ENCODE assay signal across 8 cellular contexts in the genomic region with DNA sequence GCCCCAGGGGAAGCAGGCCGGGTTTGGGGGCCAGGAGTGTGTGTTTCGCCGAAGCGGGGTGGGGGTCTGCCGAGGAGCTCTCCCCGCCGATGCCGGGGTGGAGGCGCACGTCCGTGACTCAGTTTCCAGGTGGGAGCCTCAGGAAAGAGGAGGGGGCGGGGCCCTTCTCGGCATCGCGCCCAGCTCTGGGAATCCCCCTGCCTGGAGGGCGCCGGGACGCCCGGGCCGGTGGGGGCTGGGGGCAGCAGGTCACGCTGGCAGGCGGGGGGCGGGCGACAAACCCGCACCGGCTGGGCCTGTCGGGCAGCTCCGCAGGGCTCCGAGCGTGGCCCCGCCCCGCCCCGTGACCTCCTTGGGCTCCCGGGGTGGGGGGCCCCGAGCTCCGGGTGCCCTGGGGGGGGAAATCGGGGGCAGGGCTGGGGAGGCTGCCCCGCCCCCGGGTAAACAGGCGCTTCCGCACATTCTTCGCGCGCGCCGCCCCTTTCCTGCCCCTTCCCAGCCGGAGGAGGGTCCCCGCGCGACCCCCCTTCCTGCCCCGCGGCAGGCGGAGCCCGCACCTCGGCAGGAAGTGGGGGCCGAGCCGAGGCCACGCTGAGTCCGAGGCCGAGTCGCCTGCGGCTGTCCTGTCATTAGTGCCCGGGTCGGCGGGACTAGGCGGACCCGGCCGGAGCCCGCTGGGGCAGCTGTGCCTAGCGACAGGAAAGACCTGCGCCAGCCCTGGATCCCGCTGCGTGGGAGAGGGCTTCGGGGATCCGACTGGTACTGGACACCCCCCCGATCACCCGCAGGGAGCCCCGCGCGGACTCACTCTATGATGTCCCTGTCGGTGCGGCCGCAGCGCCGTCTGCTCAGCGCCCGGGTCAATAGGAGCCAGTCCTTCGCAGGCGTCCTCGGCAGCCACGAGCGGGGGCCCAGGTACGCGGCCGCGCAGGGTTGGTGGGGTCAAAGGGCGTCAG. TPM values are rescaled to one million over a fixed set of nuclear protein-coding genes. Genes with fewer than 3 reads are reported as not detected.
DNase-seq lines count a peak whose midpoint lies in the region; ATAC-seq, FAIRE-seq and TF ChIP-seq lines count a peak whose summit lies in the region.

No MANE protein-coding gene starts in this region.

- H3K9me3 Mint-ChIP-seq in activated T-helper 2 cell treated with anti-CD3 and anti-CD28 coated beads, Interferon-gamma antibody, Interleukin-2, Interleukin-4, amounts not matched to agents 10 μg/mL and 5 μg/mL and 100 μg/mL, durations not matched to agents 14 hours and 24 hours and 36 hours, result no peaks in the 10 kb centered on the region

- H3K27ac ChIP-seq in KOPT-K1 (ENCODE audit: low read depth, low read length, poor library complexity, severe bottlenecking), result peak overlapping the region; percentile 70
- H3K27ac ChIP-seq in neutrophil, result peak overlapping the region; percentile 76

- H3K4me1 Mint-ChIP-seq in activated T-helper 2 cell treated with anti-CD3 and anti-CD28 coated beads, Interferon-gamma antibody, Interleukin-2, Interleukin-4, amounts not matched to agents 10 μg/mL and 5 μg/mL and 100 μg/mL, durations not matched to agents 14 hours and 24 hours and 36 hours (ENCODE audit: low read depth), result peaks cover 21% of the 10 kb centered on the region

- no peaks in the 10 kb centered on the region for H3K9me3 ChIP-seq in KOPT-K1 (ENCODE audit: insufficient read depth, low read length, poor library complexity, severe bottlenecking)
- no peaks in the 10 kb centered on the region for H3K9me3 ChIP-seq in neutrophil

- in situ Hi-C loops in GM13977 (cut with MboI; ENCODE audit: low pct_unique_long_range_greater_than_20kb, low sequenced_read_pairs, unreplicated experiment), result loop anchor here (10.0 to 25.0 kb wide), 2 partner anchors 117 to 374 kb away; no protein-coding TSS in a partner anchor

- peaks cover 32% of the 10 kb centered on the region for H3K27me3 ChIP-seq in neutrophil

- H3K4me3 Mint-ChIP-seq in activated T-helper 2 cell treated with anti-CD3 and anti-CD28 coated beads, Interferon-gamma antibody, Interleukin-2, Interleukin-4, amounts not matched to agents 10 μg/mL and 5 μg/mL and 100 μg/mL, durations not matched to agents 14 hours and 24 hours and 36 hours (ENCODE audit: low read depth), result peak overlapping the region; percentile 77

- H3K4me1 ChIP-seq in neutrophil (ENCODE audit: control insufficient read depth in 1 of 2, insufficient read depth in 1 of 2, low read depth in 1 of 2, low read length in 1 of 2), result peaks cover 29 to 38% of the 10 kb centered on the region in 2 experiments

- FAIRE-seq in frontal cortex (lab: Jason Lieb, UNC), result no peak

- peaks cover 28% of the 10 kb centered on the region for H3K27me3 Mint-ChIP-seq in activated T-helper 2 cell treated with anti-CD3 and anti-CD28 coated beads, Interferon-gamma antibody, Interleukin-2, Interleukin-4, amounts not matched to agents 10 μg/mL and 5 μg/mL and 100 μg/mL, durations not matched to agents 14 hours and 24 hours and 36 hours (ENCODE audit: low read depth)

- H3K36me3 ChIP-seq in KOPT-K1 (ENCODE audit: insufficient read depth, low read length) (peaks cover 33% of the 10 kb centered on the region), neutrophil (peaks cover 44% of the 10 kb centered on the region)

- TF ChIP-seq CTCF in GM13977 (IDR thresholded peaks at IDR 0.05; ENCODE audit: extremely low read depth, insufficient read depth, missing control alignments) (no peak), neutrophil (IDR thresholded peaks at IDR 0.05) (no peak)

- ATAC-seq in HG03039 (IDR thresholded peaks at IDR 0.05; ENCODE audit: unreplicated experiment), result no peak
- ATAC-seq in HG03139 (IDR thresholded peaks at IDR 0.05; ENCODE audit: unreplicated experiment), result no peak

- intact Hi-C loops in activated T-helper 2 cell treated with anti-CD3 and anti-CD28 coated beads, Interferon-gamma antibody, Interleukin-2, Interleukin-4, amounts not matched to agents 10 μg/mL and 5 μg/mL and 100 μg/mL, durations not matched to agents 14 hours and 24 hours and 36 hours (cut with micrococcal nuclease), result loop anchor here (5.0 kb wide), 1 partner anchor 124 kb away; a partner anchor contains a TSS

- H3K36me3 Mint-ChIP-seq in activated T-helper 2 cell treated with anti-CD3 and anti-CD28 coated beads, Interferon-gamma antibody, Interleukin-2, Interleukin-4, amounts not matched to agents 10 μg/mL and 5 μg/mL and 100 μg/mL, durations not matched to agents 14 hours and 24 hours and 36 hours (ENCODE audit: low read depth), result peaks cover 9% of the 10 kb centered on the region

- DNase-seq in GM13977 (ENCODE audit: low spot score), result peak; percentile 90
- DNase-seq in activated T-helper 2 cell treated with anti-CD3 and anti-CD28 coated beads, Interferon-gamma antibody, Interleukin-2, Interleukin-4, amounts not matched to agents 10 μg/mL and 5 μg/mL and 100 μg/mL, durations not matched to agents 14 hours and 24 hours and 36 hours (ENCODE audit: low spot score), result peak; percentile 40
- peak; percentile 79 to 85 for DNase-seq in frontal cortex (ENCODE audit: low spot score in 2 of 2)
- DNase-seq in hippocampal formation (lab: John Stamatoyannopoulos, UW), result no peak

- H3K4me3 ChIP-seq in neutrophil (ENCODE audit: low read depth in 1 of 2, low read length in 1 of 2), result peak overlapping the region; percentile 88 to 94

- no peak overlapping the region for H3K27ac Mint-ChIP-seq in activated T-helper 2 cell treated with anti-CD3 and anti-CD28 coated beads, Interferon-gamma antibody, Interleukin-2, Interleukin-4, amounts not matched to agents 10 μg/mL and 5 μg/mL and 100 μg/mL, durations not matched to agents 14 hours and 24 hours and 36 hours

RNA-seq across cellular contexts. Expression of a gene that starts 9.3 kb away (rescaled TPM):
- 25.6 and 26.3 TPM in 2 replicates for total RNA-seq in activated T-helper 2 cell treated with anti-CD3 and anti-CD28 coated beads, Interferon-gamma antibody, Interleukin-2, Interleukin-4, amounts not matched to agents 10 μg/mL and 5 μg/mL and 100 μg/mL, durations not matched to agents 14 hours and 24 hours and 36 hours
- total RNA-seq in frontal cortex, result 32.6 TPM

RNA-seq across cellular contexts. Expression of a gene that starts 24.4 kb away (rescaled TPM):
- 59.7 and 61.2 TPM in 2 replicates for total RNA-seq in activated T-helper 2 cell treated with anti-CD3 and anti-CD28 coated beads, Interferon-gamma antibody, Interleukin-2, Interleukin-4, amounts not matched to agents 10 μg/mL and 5 μg/mL and 100 μg/mL, durations not matched to agents 14 hours and 24 hours and 36 hours
- total RNA-seq in frontal cortex, result 62.0 TPM

RNA-seq across cellular contexts. Expression of a gene that starts 54.6 kb away (rescaled TPM):
- not detected in 2 replicates for total RNA-seq in activated T-helper 2 cell treated with anti-CD3 and anti-CD28 coated beads, Interferon-gamma antibody, Interleukin-2, Interleukin-4, amounts not matched to agents 10 μg/mL and 5 μg/mL and 100 μg/mL, durations not matched to agents 14 hours and 24 hours and 36 hours
- not detected for total RNA-seq in frontal cortex

RNA-seq across cellular contexts. Expression of a gene that starts 57.0 kb away (rescaled TPM):
- total RNA-seq in activated T-helper 2 cell treated with anti-CD3 and anti-CD28 coated beads, Interferon-gamma antibody, Interleukin-2, Interleukin-4, amounts not matched to agents 10 μg/mL and 5 μg/mL and 100 μg/mL, durations not matched to agents 14 hours and 24 hours and 36 hours, result 31.5 and 33.9 TPM in 2 replicates
- 78.7 TPM for total RNA-seq in frontal cortex

Comparison
In these comparisons a context has a peak if more than half of its experiments do, and no peak if none do; other contexts are left out.
1. DNase-seq: peak in GM13977 (single experiment), activated T-helper 2 cell treated with anti-CD3 and anti-CD28 coated beads, Interferon-gamma antibody, Interleukin-2, Interleukin-4, amounts not matched to agents 10 μg/mL and 5 μg/mL and 100 μg/mL, durations not matched to agents 14 hours and 24 hours and 36 hours (single experiment) and frontal cortex (2 of 2); none in hippocampal formation (0 of 2).